9 cellular contexts compared by ENCODE assay signal in the genomic region with DNA sequence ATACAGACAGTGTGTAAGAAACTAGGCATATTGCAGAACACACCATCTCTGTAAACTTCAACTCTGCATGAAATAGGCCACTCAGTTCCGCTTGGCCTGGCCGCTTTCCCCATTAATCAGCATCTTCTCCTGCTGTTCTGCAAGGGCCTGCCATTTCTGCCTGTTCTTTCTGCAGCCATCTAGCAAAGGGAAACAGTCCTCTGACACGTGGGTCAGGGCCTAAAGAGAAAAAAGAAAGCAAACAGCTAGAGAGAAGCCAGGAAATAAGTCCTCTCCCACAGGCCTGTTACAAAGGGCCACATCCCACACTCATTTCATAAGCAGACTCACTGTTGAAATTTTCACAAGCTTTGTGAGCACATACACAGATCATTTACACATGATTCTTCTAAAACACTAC.
DNase-seq lines count a peak whose midpoint lies in the region; ATAC-seq, FAIRE-seq and TF ChIP-seq lines count a peak whose summit lies in the region.
"Had no signal": no experiment of that assay in that cellular context is flagged by ENCODE, and none has a peak within 500 bp of the region (broad histone marks: within the 10 kb centered on the region; RNA-seq: fewer than 3 reads in every experiment).

No MANE protein-coding gene starts in this region.

- H3K4me1 Mint-ChIP-seq in stimulated activated effector memory CD8-positive, alpha-beta T cell treated with anti-CD3 and anti-CD28 coated beads, Interleukin-12 subunit alpha, Interleukin-12 subunit beta, amount 100 ng/mL, for 72 hours, result no peaks in the 10 kb centered on the region

- H3K27me3 ChIP-seq in brain microvascular endothelial cell (replicated peaks), result no peaks in the 10 kb centered on the region

- peaks cover 8% of the 10 kb centered on the region for H3K36me3 ChIP-seq in brain microvascular endothelial cell (replicated peaks)

- DNase-seq in NCI-H2029 treated with DMSO at 0.1 percent for 48 hours (lab: John Stamatoyannopoulos, UW) (peak; percentile 16), brain microvascular endothelial cell (peak; percentile 43), left lobe of liver (ENCODE audit: low spot score) (no peak), RCC 7860 (ENCODE audit: low spot score) (no peak), NCI-H2081 treated with DMSO at 0.1 percent for 48 hours (lab: John Stamatoyannopoulos, UW) (no peak)
- DNase-seq in stimulated activated effector memory CD8-positive, alpha-beta T cell treated with anti-CD3 and anti-CD28 coated beads, Interleukin-12 subunit alpha, Interleukin-12 subunit beta, amount 100 ng/mL, for 72 hours (ENCODE audit: low spot score in 2 of 2), result no peak
- DNase-seq in activated CD4-positive, alpha-beta T cell treated with anti-CD3 and anti-CD28 coated beads for 1 hour, result no peak
- no peak for DNase-seq in activated naive CD4-positive, alpha-beta T cell treated with Interleukin-2 at 50 U/mL for 16 hours
- DNase-seq: stimulated activated CD4-positive, alpha-beta T cell treated with anti-CD3 and anti-CD28 coated beads, Interleukin-15, amount 100 ng/mL, for 24 hours had no signal

- no peak for FAIRE-seq in RCC 7860 (lab: Jason Lieb, UNC)

- peak; percentile 54 for ATAC-seq in left lobe of liver
- no peak for ATAC-seq in stimulated activated effector memory CD8-positive, alpha-beta T cell treated with anti-CD3 and anti-CD28 coated beads, Interleukin-12 subunit alpha, Interleukin-12 subunit beta, amount 100 ng/mL, for 72 hours

- no peak for TF ChIP-seq CTCF in brain microvascular endothelial cell (IDR thresholded peaks at IDR 0.05; ENCODE audit: low read depth, low read length, missing control alignments)

- no peak overlapping the region for H3K4me3 Mint-ChIP-seq in stimulated activated effector memory CD8-positive, alpha-beta T cell treated with anti-CD3 and anti-CD28 coated beads, Interleukin-12 subunit alpha, Interleukin-12 subunit beta, amount 100 ng/mL, for 72 hours

- peak overlapping the region; percentile 50 for H3K27ac ChIP-seq in brain microvascular endothelial cell

- no peaks in the 10 kb centered on the region for H3K9me3 Mint-ChIP-seq in stimulated activated effector memory CD8-positive, alpha-beta T cell treated with anti-CD3 and anti-CD28 coated beads, Interleukin-12 subunit alpha, Interleukin-12 subunit beta, amount 100 ng/mL, for 72 hours

- in situ Hi-C loops in brain microvascular endothelial cell (cut with HindIII; ENCODE audit: low pct_ligation_motif_present, low sequenced_read_pairs), result no loop called here

- H3K4me3 ChIP-seq in brain microvascular endothelial cell (ENCODE audit: low read depth, low read length), result no peak overlapping the region

- peak overlapping the region; percentile 21 for H3K27ac Mint-ChIP-seq in stimulated activated effector memory CD8-positive, alpha-beta T cell treated with anti-CD3 and anti-CD28 coated beads, Interleukin-12 subunit alpha, Interleukin-12 subunit beta, amount 100 ng/mL, for 72 hours

- peaks cover 93% of the 10 kb centered on the region for H3K36me3 Mint-ChIP-seq in stimulated activated effector memory CD8-positive, alpha-beta T cell treated with anti-CD3 and anti-CD28 coated beads, Interleukin-12 subunit alpha, Interleukin-12 subunit beta, amount 100 ng/mL, for 72 hours

Comparison
In these comparisons a context has a peak if more than half of its experiments do, and no peak if none do; other contexts are left out.
1. DNase-seq: peak in NCI-H2029 treated with DMSO at 0.1 percent for 48 hours (single experiment) and brain microvascular endothelial cell (single experiment); none in left lobe of liver (single experiment), stimulated activated effector memory CD8-positive, alpha-beta T cell treated with anti-CD3 and anti-CD28 coated beads, Interleukin-12 subunit alpha, Interleukin-12 subunit beta, amount 100 ng/mL, for 72 hours (0 of 2), activated CD4-positive, alpha-beta T cell treated with anti-CD3 and anti-CD28 coated beads for 1 hour (single experiment), RCC 7860 (single experiment), activated naive CD4-positive, alpha-beta T cell treated with Interleukin-2 at 50 U/mL for 16 hours (single experiment) and NCI-H2081 treated with DMSO at 0.1 percent for 48 hours (single experiment).